17 cellular contexts compared by ENCODE assay signal in the genomic region with DNA sequence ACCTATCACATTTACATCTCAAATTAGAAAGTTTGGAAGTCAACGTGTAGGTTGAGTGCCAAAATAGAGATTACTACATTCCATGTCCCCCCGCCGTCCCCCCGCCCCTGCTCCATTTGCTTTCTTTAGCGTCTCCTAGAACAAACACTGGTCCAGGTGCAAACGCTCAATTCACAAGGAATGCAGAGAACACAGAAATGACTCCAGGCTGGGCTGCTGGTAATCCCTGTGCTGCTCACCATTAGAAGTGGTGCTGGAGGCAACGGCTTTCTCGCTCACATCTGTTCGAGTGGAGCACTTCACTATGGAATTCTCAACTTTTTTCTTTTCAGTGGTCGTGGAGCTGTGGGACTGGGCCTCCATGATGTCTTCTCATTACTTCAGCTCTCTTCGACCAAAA. TPM values are rescaled to one million over a fixed set of nuclear protein-coding genes. Genes with fewer than 3 reads are reported as not detected.
DNase-seq lines count a peak whose midpoint lies in the region; ATAC-seq, FAIRE-seq and TF ChIP-seq lines count a peak whose summit lies in the region.
"Had no signal": no experiment of that assay in that cellular context is flagged by ENCODE, and none has a peak within 500 bp of the region (broad histone marks: within the 10 kb centered on the region; RNA-seq: fewer than 3 reads in every experiment).

No MANE protein-coding gene starts in this region.

- H3F3A ChIP-seq in PC-9 (ENCODE audit: insufficient read depth, low read depth): no peaks in the 10 kb centered on the region

- POLR2A ChIA-PET in PC-9 (lab: Charles Lee; ENCODE audit: unreplicated experiment): no interaction called here

- no peak for ATAC-seq in RWPE2 (ENCODE audit: low read depth)
- ATAC-seq: K562 had no signal

- no peak for TF ChIP-seq EP300 in esophagus muscularis mucosa (IDR thresholded peaks at IDR 0.05)

- H3K27ac ChIP-seq in RWPE2 (ENCODE audit: poor library complexity, severe bottlenecking) (peak overlapping the region; percentile 14), esophagus muscularis mucosa (replicated peaks in 1 of 4) (peak overlapping the region in 3 of 4 donors; percentile 3 to 29 (median 10)), PC-9 (no peak overlapping the region)
- H3K27ac ChIP-seq: BLaER1 had no signal

- 61% methylated on average over 11 of the region's 11 CpGs for WGBS in esophagus muscularis mucosa

- FAIRE-seq in GM12892 (lab: Jason Lieb, UNC): no peak
- FAIRE-seq: K562 had no signal

- no peaks in the 10 kb centered on the region for H4K20me1 ChIP-seq in PC-9 (ENCODE audit: insufficient read depth)

- H3K79me2 ChIP-seq in PC-9 (ENCODE audit: low read depth): no peaks in the 10 kb centered on the region

- BruUV-seq in PC-9 (replicated peaks; lab: Mats Ljungman, UMichigan): no TSS peak

- CTCF ChIA-PET in PC-9 (lab: Charles Lee): no interaction called here

- H3K4me3 ChIP-seq in RWPE2 (ENCODE audit: severe bottlenecking): no peak overlapping the region
- H3K4me3 ChIP-seq in esophagus muscularis mucosa: no peak overlapping the region
- H3K4me3 ChIP-seq in PC-9: no peak overlapping the region
- H3K4me3 ChIP-seq: BLaER1, K562 had no signal

- intact Hi-C loops in esophagus muscularis mucosa (cut with DNase I) (no loop called here), PC-9 (cut with micrococcal nuclease; ENCODE audit: unreplicated experiment) (no loop called here)

- no peak for TF ChIP-seq POLR2A in esophagus muscularis mucosa (IDR thresholded peaks at IDR 0.05; ENCODE audit: low read depth)
- TF ChIP-seq POLR2A in GM12892 (IDR thresholded peaks at IDR 0.05; ENCODE audit: low read depth, low read length): no peak

- no peak overlapping the region for H3K4me2 ChIP-seq in PC-9
- H3K4me2 ChIP-seq: BLaER1 had no signal

- DNase-seq in RWPE2 (ENCODE audit: low spot score) (no peak), esophagus muscularis mucosa (ENCODE audit: extremely low spot score) (no peak), left kidney (ENCODE audit: low read depth, low spot score) (peak; percentile 66), PC-9 (no peak), epidermal melanocyte (ENCODE audit: insufficient read length, low spot score) (no peak), H4 (ENCODE audit: low spot score) (no peak), GM12892 (ENCODE audit: insufficient read length) (no peak)
- DNase-seq: CD8-positive, alpha-beta memory T cell; HCEC 1CT; NCI-H1436; NCI-H2081; NCI-H526 treated with DMSO at 0.1 percent for 48 hours; RPMI8226 had no signal

- no peaks in the 10 kb centered on the region for H3K9me3 ChIP-seq in RWPE2 (ENCODE audit: severe bottlenecking)
- no peaks in the 10 kb centered on the region for H3K9me3 ChIP-seq in esophagus muscularis mucosa
- no peaks in the 10 kb centered on the region for H3K9me3 ChIP-seq in PC-9 (ENCODE audit: insufficient read depth, low read depth)
- H3K9me3 ChIP-seq: BLaER1 had no signal

- H3K4me1 ChIP-seq in RWPE2 (ENCODE audit: insufficient read depth, poor library complexity, severe bottlenecking): peaks cover 32% of the 10 kb centered on the region
- peaks cover under 1 to 38% (median 34%) of the 10 kb centered on the region in 4 donors for H3K4me1 ChIP-seq in esophagus muscularis mucosa
- no peaks in the 10 kb centered on the region for H3K4me1 ChIP-seq in PC-9 (replicated peaks; ENCODE audit: insufficient read depth)

- H3K36me3 ChIP-seq in RWPE2 (ENCODE audit: low read depth) (peaks cover 18% of the 10 kb centered on the region), esophagus muscularis mucosa (peaks cover 0 to 17% (median 6%) of the 10 kb centered on the region in 4 donors), PC-9 (ENCODE audit: low read depth) (no peaks in the 10 kb centered on the region)

- no peak overlapping the region for H2AFZ ChIP-seq in PC-9

- TF ChIP-seq CTCF in RWPE2 (IDR thresholded peaks at IDR 0.05; ENCODE audit: poor library complexity, severe bottlenecking) (no peak), esophagus muscularis mucosa (IDR thresholded peaks at IDR 0.05) (no peak), PC-9 (conservative IDR thresholded peaks at IDR 0.05) (no peak)

- H3K27me3 ChIP-seq in RWPE2 (ENCODE audit: insufficient read depth, poor library complexity, severe bottlenecking): no peaks in the 10 kb centered on the region
- no peaks in the 10 kb centered on the region for H3K27me3 ChIP-seq in esophagus muscularis mucosa
- H3K27me3 ChIP-seq in PC-9 (ENCODE audit: insufficient read depth, low read depth): peaks cover 94% of the 10 kb centered on the region

- H3K9me2 ChIP-seq in PC-9 (ENCODE audit: insufficient read depth): no peaks in the 10 kb centered on the region

RNA-seq across cellular contexts. Expression of a gene that starts 14.1 kb away (rescaled TPM):
- total RNA-seq in esophagus muscularis mucosa: 10 to 100 TPM; 11.7 to 17.8 (median 13.3) TPM
- total RNA-seq in PC-9 (2021): not detected in 2 replicates
- 4.9 and 5.6 TPM in 2 replicates for total RNA-seq in H4 (2014; rRNA removed; shearing (Covaris generic))
- polyA plus RNA-seq in GM12892 (2012; ENCODE audit: missing spikeins): not detected
- total RNA-seq: HT-29, OCI-LY7 had no signal
